Comparison of ENCODE assay signal across 10 cellular contexts in genomic region chr13:30376426-30377311, GRCh38. TPM values are rescaled to one million over a fixed set of nuclear protein-coding genes. Genes with fewer than 3 reads are reported as not detected.
DNase-seq lines count a peak whose midpoint lies in the region; ATAC-seq lines count a peak whose summit lies in the region.
"Had no signal": no experiment of that assay in that cellular context is flagged by ENCODE, and none has a peak within 500 bp of the region (broad histone marks: within the 10 kb centered on the region; RNA-seq: fewer than 3 reads in every experiment).

No MANE protein-coding gene starts in this region.

- H3K27me3 ChIP-seq in neuronal stem cell (ENCODE audit: control insufficient read depth in 3 of 3, insufficient read depth in 3 of 3, low read depth in 1 of 3, low read length in 3 of 3), result peaks cover 0 to 12% (median 0%) of the 10 kb centered on the region in 3 experiments
- no peaks in the 10 kb centered on the region for H3K27me3 ChIP-seq in SJCRH30

- H3K9me3 ChIP-seq in neuronal stem cell (replicated peaks in 1 of 2; ENCODE audit: control insufficient read depth in 2 of 2, insufficient read depth in 1 of 2, low read depth in 1 of 2, low read length in 2 of 2), result no peaks in the 10 kb centered on the region
- H3K9me3 ChIP-seq in SJCRH30 (replicated peaks), result 0 out of 2 replicates have a peak, but pooled peaks cover 3% of the 10 kb centered on the region

- H3K27ac ChIP-seq in neuronal stem cell (replicated peaks; ENCODE audit: low read length) (no peak overlapping the region), SJCRH30 (no peak overlapping the region)
- H3K27ac ChIP-seq: SK-N-MC had no signal

- no peak overlapping the region for H2BK12ac ChIP-seq in neuronal stem cell (ENCODE audit: low read length)

- peak overlapping the region; percentile 23 for H2BK15ac ChIP-seq in neuronal stem cell (ENCODE audit: low read length)

- ATAC-seq in GM18870 (IDR thresholded peaks at IDR 0.05; ENCODE audit: unreplicated experiment) (peak; percentile 48), HG02870 (IDR thresholded peaks at IDR 0.05; ENCODE audit: unreplicated experiment) (peak; percentile 47)

- H3K23ac ChIP-seq in neuronal stem cell (ENCODE audit: low read depth, low read length, poor library complexity), result no peak overlapping the region

- peak; percentile 17 for DNase-seq in NCI-H510A treated with DMSO at 0.1 percent for 48 hours (lab: John Stamatoyannopoulos, UW)
- DNase-seq in activated T-cell treated with anti-CD3 and anti-CD28 coated beads for 4 hours, result peak; percentile 38
- no peak for DNase-seq in neuronal stem cell (ENCODE audit: low spot score)
- DNase-seq in NCI-H146 (lab: John Stamatoyannopoulos, UW), result no peak
- no peak for DNase-seq in SJCRH30
- no peak for DNase-seq in amygdala (lab: John Stamatoyannopoulos, UW)

- no peaks in the 10 kb centered on the region for H3K79me1 ChIP-seq in neuronal stem cell (ENCODE audit: low read depth, low read length)

- no peaks in the 10 kb centered on the region for H3K36me3 ChIP-seq in neuronal stem cell (replicated peaks in 1 of 2; ENCODE audit: control insufficient read depth in 2 of 2, insufficient read depth in 2 of 2, low read length in 2 of 2)
- no peaks in the 10 kb centered on the region for H3K36me3 ChIP-seq in SJCRH30

- no peak overlapping the region for H2BK5ac ChIP-seq in neuronal stem cell (ENCODE audit: low read length)

- no peak overlapping the region for H3K14ac ChIP-seq in neuronal stem cell (ENCODE audit: low read length)

- H4K91ac ChIP-seq in neuronal stem cell (ENCODE audit: low read depth, low read length, poor library complexity), result no peak overlapping the region

- H3K4me2 ChIP-seq in neuronal stem cell (ENCODE audit: insufficient read depth, low read length, poor library complexity, severe bottlenecking), result no peak overlapping the region

- H2BK120ac ChIP-seq in neuronal stem cell (ENCODE audit: low read depth, low read length), result no peak overlapping the region

- H2AK5ac ChIP-seq in neuronal stem cell (ENCODE audit: low read depth, low read length), result no peak overlapping the region

- no peak overlapping the region for H3K4me3 ChIP-seq in neuronal stem cell (ENCODE audit: low read length in 2 of 2)
- no peak overlapping the region for H3K4me3 ChIP-seq in SJCRH30
- H3K4me3 ChIP-seq: SK-N-MC had no signal

- H3K18ac ChIP-seq in neuronal stem cell (ENCODE audit: low read length), result no peak overlapping the region

- H4K8ac ChIP-seq in neuronal stem cell (ENCODE audit: low read depth, low read length), result no peak overlapping the region

- peak overlapping the region; percentile 27 for H3K9ac ChIP-seq in neuronal stem cell (ENCODE audit: low read depth, low read length, poor library complexity)

- H3K4ac ChIP-seq in neuronal stem cell (ENCODE audit: low read length), result no peak overlapping the region

- peaks cover 0 to 5% of the 10 kb centered on the region in 2 donors for H3K4me1 ChIP-seq in neuronal stem cell (ENCODE audit: control insufficient read depth in 2 of 2, insufficient read depth in 1 of 2, low read depth in 1 of 2, low read length in 2 of 2)
- H3K4me1 ChIP-seq in SJCRH30, result peaks cover under 1% of the 10 kb centered on the region; the same call in 1 of the 2 replicates

- H2AFZ ChIP-seq in neuronal stem cell (ENCODE audit: low read length), result no peak overlapping the region

- no CpG with 5 or more reads among the region's 5 CpGs for WGBS in neuronal stem cell (ENCODE audit: extremely low coverage in 2 of 2, insufficient read length in 2 of 2, insufficient replicate concordance in 1 of 2), 2 donors

RNA-seq across cellular contexts. Expression of gene UBE2L5, which starts 45.6 kb away (rescaled TPM):
- not detected for polyA plus RNA-seq in neuronal stem cell (2013, experiment 1 of 2)
- 0.24 TPM for polyA plus RNA-seq in neuronal stem cell (2013, experiment 2 of 2)
- total RNA-seq in SJCRH30 (2014; rRNA removed; shearing (Covaris generic)), result not detected in 2 replicates
- total RNA-seq: lung microvascular endothelial cell had no signal

Comparison
In these comparisons a context has a peak if more than half of its experiments do, and no peak if none do; other contexts are left out.
1. DNase-seq: peak in NCI-H510A treated with DMSO at 0.1 percent for 48 hours (single experiment) and activated T-cell treated with anti-CD3 and anti-CD28 coated beads for 4 hours (single experiment); none in neuronal stem cell (single experiment), NCI-H146 (single experiment), SJCRH30 (0 of 2) and amygdala (0 of 56).